Comparison of ENCODE assay signal across 26 cellular contexts in the genomic region with DNA sequence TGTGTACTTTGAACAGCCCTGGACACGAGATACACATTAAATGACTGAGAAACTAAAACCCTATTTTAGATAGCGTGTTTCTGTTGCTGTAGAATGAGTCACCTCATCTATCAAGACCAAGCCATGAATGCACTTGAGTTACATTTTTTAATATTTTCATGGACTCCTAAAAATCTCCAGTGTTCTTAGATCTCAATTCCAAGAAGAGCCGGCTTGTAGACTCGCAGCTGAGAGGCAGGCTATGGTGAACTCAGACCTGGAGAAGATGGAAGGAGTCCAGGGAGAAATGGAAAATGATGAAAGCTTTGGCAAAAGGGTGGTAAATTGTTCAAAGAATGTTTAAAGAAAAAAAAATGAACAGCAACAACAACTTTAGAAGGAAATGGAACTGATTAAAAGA.
"Had no signal": no experiment of that assay in that cellular context is flagged by ENCODE, and none has a peak within 500 bp of the region (broad histone marks: within the 10 kb centered on the region; RNA-seq: fewer than 3 reads in every experiment).

No MANE protein-coding gene starts in this region.

- DNase-seq: activated CD4-positive, alpha-beta T cell treated with anti-CD3 and anti-CD28 coated beads for 4 hours; activated CD4-positive, alpha-beta T cell treated with anti-CD3 and anti-CD28 coated beads, Interleukin-2, amount 50 U/mL, for 48 hours; activated CD8-positive, alpha-beta memory T cell treated with anti-CD3 and anti-CD28 coated beads for 24 hours; activated effector memory CD4-positive, alpha-beta T cell treated with anti-CD3 and anti-CD28 coated beads, Interleukin-2, amount 50 U/mL, for 16 hours; activated naive CD4-positive, alpha-beta T cell treated with anti-CD3 and anti-CD28 coated beads for 36 hours; activated naive CD8-positive, alpha-beta T cell treated with anti-CD3 and anti-CD28 coated beads, Interleukin-2, amount 10 ng/mL, durations not matched to agents 7 days and 5 days; amniotic stem cell; caudate nucleus; cortex of kidney; gastrocnemius medialis; glutamatergic neuron; left cardiac atrium; left ventricle myocardium superior; midbrain; naive thymus-derived CD4-positive, alpha-beta T cell; pancreas; retina; sigmoid colon; small intestine; stimulated activated CD4-positive, alpha-beta T cell treated with anti-CD3 and anti-CD28 coated beads, Interleukin-1b, Interleukin-23, amount 100 ng/mL, for 48 hours; stimulated activated naive B cell treated with anti-CD40 and anti-IgM and Interleukin-4, amounts not matched to agents 10 μg/mL and 1 μg/mL and 100 μg/mL, for 72 hours; tibial artery; upper lobe of right lung had no signal

- H3K9me3 ChIP-seq: gastrocnemius medialis, pancreas, prostate gland, sigmoid colon, suprapubic skin, tibial artery, upper lobe of right lung had no signal

- H3K4me3 ChIP-seq: gastrocnemius medialis, pancreas, prostate gland, sigmoid colon, suprapubic skin, tibial artery, upper lobe of right lung had no signal

- H3K27me3 ChIP-seq: gastrocnemius medialis, pancreas, sigmoid colon, suprapubic skin, tibial artery, upper lobe of right lung had no signal

- ATAC-seq: esophagus mucosa; gastrocnemius medialis; left cardiac atrium; left ventricle myocardium superior; naive thymus-derived CD4-positive, alpha-beta T cell; pancreas; stimulated activated naive B cell treated with anti-CD40 and anti-IgM and Interleukin-4, amounts not matched to agents 10 μg/mL and 1 μg/mL and 100 μg/mL, for 72 hours; upper lobe of right lung had no signal

- H3K36me3 ChIP-seq: gastrocnemius medialis, pancreas, prostate gland, sigmoid colon, suprapubic skin, tibial artery, upper lobe of right lung had no signal

- H3K4me1 ChIP-seq: gastrocnemius medialis, prostate gland, sigmoid colon, suprapubic skin, tibial artery, upper lobe of right lung had no signal
